Comparison of ENCODE assay signal across 21 cellular contexts in genomic region chr6:38512211-38512610, GRCh38.
A peak's percentile ranks its signal among the peaks of the same experiment; 100 is the strongest.
DNase-seq lines count a peak whose midpoint lies in the region; ATAC-seq, FAIRE-seq and TF ChIP-seq lines count a peak whose summit lies in the region.
"Had no signal": no experiment of that assay in that cellular context is flagged by ENCODE, and none has a peak within 500 bp of the region (broad histone marks: within the 10 kb centered on the region; RNA-seq: fewer than 3 reads in every experiment).

No MANE protein-coding gene starts in this region.

- DNase-seq in AG10803 (ENCODE audit: low read depth) (peak; percentile 64), HCEC 1CT (peak; percentile 8), bronchial epithelial cell (ENCODE audit: low read depth) (peak; percentile 12), fibroblast of mammary gland (ENCODE audit: low read depth) (peak; percentile 28), osteocyte (ENCODE audit: extremely low spot score, unreplicated experiment) (no peak), 8988T (no peak)
- DNase-seq: CD4-positive, CD25-positive, alpha-beta regulatory T cell; CD8-positive, alpha-beta memory T cell; COR-L47; DMS 273 treated with DMSO at 0.1 percent for 48 hours; DMS53; DND-41; GDM1; GOT3; H7 had no signal

- H3K27me3 Mint-ChIP-seq in osteocyte (ENCODE audit: unreplicated experiment), result no peaks in the 10 kb centered on the region
- H3K27me3 Mint-ChIP-seq: B cell; CD4-positive, CD25-positive, alpha-beta regulatory T cell; CD8-positive, alpha-beta memory T cell had no signal

- no peaks in the 10 kb centered on the region for H3K9me3 Mint-ChIP-seq in osteocyte (ENCODE audit: unreplicated experiment)
- H3K9me3 Mint-ChIP-seq: CD4-positive, CD25-positive, alpha-beta regulatory T cell; CD8-positive, alpha-beta memory T cell had no signal

- no peak overlapping the region for H3K4me3 Mint-ChIP-seq in osteocyte (ENCODE audit: unreplicated experiment)
- H3K4me3 Mint-ChIP-seq: B cell; CD4-positive, CD25-positive, alpha-beta regulatory T cell; CD8-positive, alpha-beta memory T cell had no signal

- H3K36me3 ChIP-seq in bronchial epithelial cell (ENCODE audit: control insufficient read depth, insufficient read depth, low read length), result no peaks in the 10 kb centered on the region
- H3K36me3 ChIP-seq: BLaER1 treated with 17β-estradiol and CSF1 and Interleukin-3, amounts not matched to agents 10 nM and 100 nM had no signal

- no peak for FAIRE-seq in bronchial epithelial cell (lab: Jason Lieb, UNC)
- FAIRE-seq: GM12892, GM18507, K562 had no signal

- no peak overlapping the region for H3K4me3 ChIP-seq in AG10803 (ENCODE audit: low read length)
- no peak overlapping the region for H3K4me3 ChIP-seq in bronchial epithelial cell (ENCODE audit: low read depth, low read length)
- no peak overlapping the region for H3K4me3 ChIP-seq in fibroblast of mammary gland (ENCODE audit: control insufficient read depth, low read depth, low read length)
- H3K4me3 ChIP-seq: BLaER1 treated with 17β-estradiol and CSF1 and Interleukin-3, amounts not matched to agents 10 nM and 100 nM; K562 had no signal

- H3K36me3 Mint-ChIP-seq in osteocyte (ENCODE audit: unreplicated experiment), result no peaks in the 10 kb centered on the region
- H3K36me3 Mint-ChIP-seq: CD8-positive, alpha-beta memory T cell had no signal

- ATAC-seq in HG03135 (IDR thresholded peaks at IDR 0.05; ENCODE audit: unreplicated experiment), result no peak
- ATAC-seq: K562 had no signal

- H3K4me1 Mint-ChIP-seq in osteocyte (ENCODE audit: unreplicated experiment), result peaks cover 3% of the 10 kb centered on the region

- H3K27me3 ChIP-seq in bronchial epithelial cell (ENCODE audit: control insufficient read depth, insufficient read depth, low read length), result no peaks in the 10 kb centered on the region
- H3K27me3 ChIP-seq: BLaER1 treated with 17β-estradiol and CSF1 and Interleukin-3, amounts not matched to agents 10 nM and 100 nM had no signal

- H3K27ac Mint-ChIP-seq in osteocyte (ENCODE audit: unreplicated experiment), result no peak overlapping the region
- H3K27ac Mint-ChIP-seq: B cell; CD4-positive, CD25-positive, alpha-beta regulatory T cell; CD8-positive, alpha-beta memory T cell had no signal

- no peak for TF ChIP-seq CTCF in AG10803 (conservative IDR thresholded peaks at IDR 0.05; ENCODE audit: low read length)
- no peak for TF ChIP-seq CTCF in bronchial epithelial cell (IDR thresholded peaks at IDR 0.05; ENCODE audit: insufficient read depth, low read length, severe bottlenecking)
- TF ChIP-seq CTCF in fibroblast of mammary gland (conservative IDR thresholded peaks at IDR 0.05; ENCODE audit: control insufficient read depth, insufficient read depth, low read depth, low read length), result no peak
- no peak for TF ChIP-seq CTCF in osteocyte (IDR thresholded peaks at IDR 0.05)

Comparison
In these comparisons a context has a peak if more than half of its experiments do, and no peak if none do; other contexts are left out.
1. DNase-seq: peak in AG10803 (single experiment), HCEC 1CT (single experiment), bronchial epithelial cell (single experiment) and fibroblast of mammary gland (single experiment); none in osteocyte (single experiment) and 8988T (single experiment).